8 cellular contexts compared by ENCODE assay signal in genomic region chr7:38178695-38179344, GRCh38. TPM values are rescaled to one million over a fixed set of nuclear protein-coding genes. Genes with fewer than 3 reads are reported as not detected.
DNase-seq lines count a peak whose midpoint lies in the region; ATAC-seq and TF ChIP-seq lines count a peak whose summit lies in the region.

No MANE protein-coding gene starts in this region.

- TF ChIP-seq POLR2A in esophagus squamous epithelium (IDR thresholded peaks at IDR 0.05): no peak

- 5 to 6% methylated on average over 14 to 15 of the region's 15 CpGs for WGBS in esophagus squamous epithelium, 2 donors

- H3K9me3 Mint-ChIP-seq in CD4-positive, alpha-beta memory T cell: peaks cover 0 to 1% (median 0%) of the 10 kb centered on the region in 8 donors
- peaks cover 2% of the 10 kb centered on the region for H3K9me3 Mint-ChIP-seq in T-helper 1 cell treated with Interleukin-12 subunit alpha and Interleukin-12 subunit beta and Interleukin-4 antibody, amounts not matched to agents 30 μg/mL and 1 μg/mL, for 36 hours

- CTCF ChIA-PET in CD4-positive, alpha-beta memory T cell (lab: Charles Lee; ENCODE audit: partially characterized antibody): interaction anchor here (0.9 to 2.4 kb wide), 4 partner anchors 37 to 195 kb away, joined by 3 to 21 read pairs (median 9); no protein-coding TSS in a partner anchor

- peaks cover 27% of the 10 kb centered on the region for H3K4me1 ChIP-seq in CD4-positive, alpha-beta memory T cell (ENCODE audit: insufficient read depth, low read length)
- H3K4me1 ChIP-seq in esophagus squamous epithelium: peaks cover 4 to 42% (median 6%) of the 10 kb centered on the region in 3 donors

- peak overlapping the region; percentile 92 to 100 (median 96) for H3K4me3 Mint-ChIP-seq in CD4-positive, alpha-beta memory T cell
- H3K4me3 Mint-ChIP-seq in T-helper 1 cell treated with Interleukin-12 subunit alpha and Interleukin-12 subunit beta and Interleukin-4 antibody, amounts not matched to agents 30 μg/mL and 1 μg/mL, for 36 hours: peak overlapping the region; percentile 97

- POLR2A ChIA-PET in CD4-positive, alpha-beta memory T cell (lab: Charles Lee; ENCODE audit: partially characterized antibody): interaction anchor here (0.9 to 1.3 kb wide), 6 partner anchors 13 to 180 kb away, joined by 3 to 7 read pairs (median 4); no protein-coding TSS in a partner anchor

- peak overlapping the region; percentile 85 for H3K27ac ChIP-seq in CD4-positive, alpha-beta memory T cell (ENCODE audit: low read depth, low read length)
- H3K27ac ChIP-seq in esophagus squamous epithelium: peak overlapping the region; percentile 84 to 91 (median 90)

- intact Hi-C loops in CD4-positive, alpha-beta memory T cell (cut with micrococcal nuclease): loop anchor here (2.0 kb wide), 1 partner anchor 36 kb away; no protein-coding TSS in a partner anchor
- intact Hi-C loops in esophagus squamous epithelium (cut with DNase I): no loop called here

- H3K36me3 ChIP-seq in CD4-positive, alpha-beta memory T cell (ENCODE audit: insufficient read depth, low read length): no peaks in the 10 kb centered on the region
- no peaks in the 10 kb centered on the region for H3K36me3 ChIP-seq in esophagus squamous epithelium

- H3K4me1 Mint-ChIP-seq in CD4-positive, alpha-beta memory T cell: peaks cover 20 to 34% (median 29%) of the 10 kb centered on the region in 4 donors
- H3K4me1 Mint-ChIP-seq in T-helper 1 cell treated with Interleukin-12 subunit alpha and Interleukin-12 subunit beta and Interleukin-4 antibody, amounts not matched to agents 30 μg/mL and 1 μg/mL, for 36 hours (ENCODE audit: low read depth): peaks cover 30% of the 10 kb centered on the region

- TF ChIP-seq CTCF in esophagus squamous epithelium (IDR thresholded peaks at IDR 0.05): peak in 1 of 6 experiments; percentile 9
- TF ChIP-seq CTCF in omental fat pad (IDR thresholded peaks at IDR 0.05): no peak

- no peaks in the 10 kb centered on the region for H3K27me3 ChIP-seq in CD4-positive, alpha-beta memory T cell (ENCODE audit: insufficient read depth, low read length)
- no peaks in the 10 kb centered on the region for H3K27me3 ChIP-seq in esophagus squamous epithelium

- peaks cover 7 to 9% of the 10 kb centered on the region in 2 donors for H3K27me3 Mint-ChIP-seq in CD4-positive, alpha-beta memory T cell
- H3K27me3 Mint-ChIP-seq in T-helper 1 cell treated with Interleukin-12 subunit alpha and Interleukin-12 subunit beta and Interleukin-4 antibody, amounts not matched to agents 30 μg/mL and 1 μg/mL, for 36 hours (ENCODE audit: low read depth): peaks cover 3% of the 10 kb centered on the region

- ATAC-seq in GM19043 (IDR thresholded peaks at IDR 0.05; ENCODE audit: low read depth, unreplicated experiment): peak; percentile 29
- ATAC-seq in HG03139 (IDR thresholded peaks at IDR 0.05; ENCODE audit: unreplicated experiment): peak; percentile 30
- peak; percentile 49 for ATAC-seq in omental fat pad (ENCODE audit: low FRiP score)

- H3K27ac Mint-ChIP-seq in CD4-positive, alpha-beta memory T cell: peak overlapping the region; percentile 92 to 97 (median 95)
- peak overlapping the region; percentile 84 for H3K27ac Mint-ChIP-seq in T-helper 1 cell treated with Interleukin-12 subunit alpha and Interleukin-12 subunit beta and Interleukin-4 antibody, amounts not matched to agents 30 μg/mL and 1 μg/mL, for 36 hours

- peak overlapping the region; percentile 97 to 98 for H3K4me3 ChIP-seq in CD4-positive, alpha-beta memory T cell (ENCODE audit: low read length in 2 of 2)
- H3K4me3 ChIP-seq in esophagus squamous epithelium: peak overlapping the region; percentile 65 to 89 (median 77)

- peaks cover under 1 to 11% of the 10 kb centered on the region in 2 donors for H3K36me3 Mint-ChIP-seq in CD4-positive, alpha-beta memory T cell
- peaks cover under 1% of the 10 kb centered on the region for H3K36me3 Mint-ChIP-seq in T-helper 1 cell treated with Interleukin-12 subunit alpha and Interleukin-12 subunit beta and Interleukin-4 antibody, amounts not matched to agents 30 μg/mL and 1 μg/mL, for 36 hours (ENCODE audit: low read depth)

- peak in 4 of 5 donors; percentile 60 to 68 (median 62) for DNase-seq in CD4-positive, alpha-beta memory T cell
- DNase-seq in esophagus squamous epithelium (lab: John Stamatoyannopoulos, UW) (no peak), omental fat pad (ENCODE audit: low spot score) (no peak), NCI-H1417 treated with DMSO at 0.1 percent for 48 hours (lab: John Stamatoyannopoulos, UW) (no peak)
- no peak for DNase-seq in stimulated activated CD4-positive, alpha-beta T cell treated with anti-CD3 and anti-CD28 coated beads, Interleukin-15, amount 100 ng/mL, for 24 hours

- H3K9me3 ChIP-seq in CD4-positive, alpha-beta memory T cell (ENCODE audit: control insufficient read depth in 1 of 2, low read length in 2 of 2): no peaks in the 10 kb centered on the region
- no peaks in the 10 kb centered on the region for H3K9me3 ChIP-seq in esophagus squamous epithelium

RNA-seq across cellular contexts. Expression of gene STARD3NL, which starts 0.8 kb away (rescaled TPM):
- 10 to 100 TPM; 11.4 to 12.6 TPM for total RNA-seq in CD4-positive, alpha-beta memory T cell
- polyA plus RNA-seq in CD4-positive, alpha-beta memory T cell: 10 to 100 TPM; 27.2 to 54.4 TPM
- total RNA-seq in esophagus squamous epithelium (10 to 100 TPM in 3 of 4 donors, 1 to 10 TPM in 1; 4.1 to 22.1 (median 17.9) TPM), omental fat pad (10 to 100 TPM; 41.2 to 47.9 (median 43.6) TPM)

Comparison
In these comparisons a context has a peak if more than half of its experiments do, and no peak if none do; other contexts are left out.
1. DNase-seq: peak in CD4-positive, alpha-beta memory T cell (4 of 5); none in esophagus squamous epithelium (single experiment), omental fat pad (single experiment), stimulated activated CD4-positive, alpha-beta T cell treated with anti-CD3 and anti-CD28 coated beads, Interleukin-15, amount 100 ng/mL, for 24 hours (single experiment) and NCI-H1417 treated with DMSO at 0.1 percent for 48 hours (single experiment).
2. Peak in every context shown above with its lines, with median percentiles within 50 percentile points of each other: ATAC-seq.